ENCODE assay signal across 11 cellular contexts in genomic region chr10:62545667-62546066, GRCh38.
DNase-seq lines count a peak whose midpoint lies in the region; ATAC-seq and TF ChIP-seq lines count a peak whose summit lies in the region.
"Had no signal": no experiment of that assay in that cellular context is flagged by ENCODE, and none has a peak within 500 bp of the region (broad histone marks: within the 10 kb centered on the region; RNA-seq: fewer than 3 reads in every experiment).

No MANE protein-coding gene starts in this region.

- no peaks in the 10 kb centered on the region for H3K36me3 Mint-ChIP-seq in type B pancreatic cell
- H3K36me3 Mint-ChIP-seq: natural killer cell treated with Interleukin-12 subunit alpha and Interleukin-12 subunit beta and Interleukin-15 and Interleukin-18, amount 100 ng/mL, for 72 hours; stimulated activated effector memory CD8-positive, alpha-beta T cell treated with anti-CD3 and anti-CD28 coated beads, Interleukin-12 subunit alpha, Interleukin-12 subunit beta, amount 100 ng/mL, for 72 hours had no signal

- WGBS in mammary epithelial cell (ENCODE audit: low coverage, missing lambda C conversion rate) = 82% methylated on average over 2 of the region's 2 CpGs
- 67 to 72% methylated on average over 2 of the region's 2 CpGs for WGBS in aorta, 2 donors

- DNase-seq in Right ventricle myocardium inferior (ENCODE audit: missing footprints) = no peak
- DNase-seq in cardiac septum (ENCODE audit: low spot score) = no peak
- peak; percentile 11 for DNase-seq in mammary epithelial cell
- DNase-seq in lower lobe of right lung = no peak
- peak in 1 of 2 donors; percentile 53 for DNase-seq in aorta
- no peak for DNase-seq in type B pancreatic cell (ENCODE audit: extremely low spot score, unreplicated experiment)
- no peak for DNase-seq in COLO668 (lab: John Stamatoyannopoulos, UW; ENCODE audit: unreplicated experiment)
- DNase-seq: NCI-H146 had no signal

- H3K36me3 ChIP-seq in mammary epithelial cell (ENCODE audit: insufficient read depth, low read length) (no peaks in the 10 kb centered on the region), lower lobe of right lung (no peaks in the 10 kb centered on the region), aorta (ENCODE audit: control insufficient read depth in 1 of 2, insufficient read depth in 2 of 2, low read length in 1 of 2) (no peaks in the 10 kb centered on the region)

- no peak overlapping the region for H3K4me2 ChIP-seq in mammary epithelial cell (ENCODE audit: insufficient read depth, low read depth, low read length)

- H3K27me3 ChIP-seq in mammary epithelial cell (ENCODE audit: insufficient read depth, low read length) (no peaks in the 10 kb centered on the region), lower lobe of right lung (ENCODE audit: low read depth) (no peaks in the 10 kb centered on the region), aorta (ENCODE audit: control insufficient read depth in 1 of 2, insufficient read depth in 2 of 2, low read length in 1 of 2) (no peaks in the 10 kb centered on the region)

- no peaks in the 10 kb centered on the region for H3K9me3 Mint-ChIP-seq in type B pancreatic cell
- H3K9me3 Mint-ChIP-seq: natural killer cell treated with Interleukin-12 subunit alpha and Interleukin-12 subunit beta and Interleukin-15 and Interleukin-18, amount 100 ng/mL, for 72 hours; stimulated activated effector memory CD8-positive, alpha-beta T cell treated with anti-CD3 and anti-CD28 coated beads, Interleukin-12 subunit alpha, Interleukin-12 subunit beta, amount 100 ng/mL, for 72 hours had no signal

- CTCF ChIA-PET in mammary epithelial cell (lab: Charles Lee; ENCODE audit: low non-redundant PET) = no interaction called here

- no peak overlapping the region for H3K4me3 ChIP-seq in mammary epithelial cell (replicated peaks in 1 of 3; ENCODE audit: insufficient read depth in 1 of 3, low read depth in 2 of 3, low read length in 3 of 3)
- no peak overlapping the region for H3K4me3 ChIP-seq in lower lobe of right lung
- no peak overlapping the region for H3K4me3 ChIP-seq in aorta (ENCODE audit: low read length in 2 of 2)

- H3K27ac Mint-ChIP-seq in type B pancreatic cell = no peak overlapping the region
- H3K27ac Mint-ChIP-seq: natural killer cell treated with Interleukin-12 subunit alpha and Interleukin-12 subunit beta and Interleukin-15 and Interleukin-18, amount 100 ng/mL, for 72 hours; stimulated activated effector memory CD8-positive, alpha-beta T cell treated with anti-CD3 and anti-CD28 coated beads, Interleukin-12 subunit alpha, Interleukin-12 subunit beta, amount 100 ng/mL, for 72 hours had no signal

- H3K9me3 ChIP-seq in mammary epithelial cell (replicated peaks; ENCODE audit: insufficient read depth, low read length) (no peaks in the 10 kb centered on the region), lower lobe of right lung (no peaks in the 10 kb centered on the region), aorta (ENCODE audit: control insufficient read depth, low read length) (peaks cover 1% of the 10 kb centered on the region)

- H3K27me3 Mint-ChIP-seq in type B pancreatic cell = no peaks in the 10 kb centered on the region

- TF ChIP-seq CTCF in mammary epithelial cell (conservative IDR thresholded peaks at IDR 0.05 in 1 of 2, IDR thresholded peaks at IDR 0.05 in 1 of 2; ENCODE audit: extremely low read depth in 1 of 2, insufficient read depth in 1 of 2, low read depth in 1 of 2, low read length in 2 of 2) (no peak), lower lobe of right lung (IDR thresholded peaks at IDR 0.05) (no peak), type B pancreatic cell (conservative IDR thresholded peaks at IDR 0.05) (no peak)

- no peaks in the 10 kb centered on the region for H3K79me2 ChIP-seq in mammary epithelial cell (ENCODE audit: insufficient read depth, low read length)

- dilution Hi-C loops in mammary epithelial cell (cut with HindIII; ENCODE audit: low sequenced_read_pairs) = no loop called here

- no peak overlapping the region for H3K4me3 Mint-ChIP-seq in type B pancreatic cell
- H3K4me3 Mint-ChIP-seq: natural killer cell treated with Interleukin-12 subunit alpha and Interleukin-12 subunit beta and Interleukin-15 and Interleukin-18, amount 100 ng/mL, for 72 hours; stimulated activated effector memory CD8-positive, alpha-beta T cell treated with anti-CD3 and anti-CD28 coated beads, Interleukin-12 subunit alpha, Interleukin-12 subunit beta, amount 100 ng/mL, for 72 hours had no signal

- intact Hi-C loops in Right ventricle myocardium inferior (cut with DNase I) = no loop called here
- intact Hi-C loops in cardiac septum (cut with DNase I) = loop anchor here (10.0 kb wide), 1 partner anchor 81 kb away; no protein-coding TSS in a partner anchor
- intact Hi-C loops in mammary epithelial cell (cut with micrococcal nuclease) = no loop called here
- intact Hi-C loops in lower lobe of right lung (cut with DNase I) = no loop called here
- intact Hi-C loops in aorta (cut with DNase I) = no loop called here

- in situ Hi-C loops in mammary epithelial cell (cut with MboI; ENCODE audit: low sequenced_read_pairs in 2 of 2) = no loop called here

- no peaks in the 10 kb centered on the region for H4K20me1 ChIP-seq in mammary epithelial cell (ENCODE audit: insufficient read depth, low read length)

- H3K27ac ChIP-seq in mammary epithelial cell (ENCODE audit: insufficient read depth, low read depth, low read length) (no peak overlapping the region), lower lobe of right lung (peak overlapping the region; percentile 48), aorta (ENCODE audit: low read depth in 1 of 2, low read length in 2 of 2) (no peak overlapping the region)

- ATAC-seq in Right ventricle myocardium inferior = peak; percentile 91
- peak; percentile 73 to 78 for ATAC-seq in lower lobe of right lung
- ATAC-seq in aorta (ENCODE audit: low FRiP score) = peak; percentile 85
- no peak for ATAC-seq in GM19397 (IDR thresholded peaks at IDR 0.05; ENCODE audit: unreplicated experiment)
- ATAC-seq: natural killer cell treated with Interleukin-12 subunit alpha and Interleukin-12 subunit beta and Interleukin-15 and Interleukin-18, amount 100 ng/mL, for 72 hours; stimulated activated effector memory CD8-positive, alpha-beta T cell treated with anti-CD3 and anti-CD28 coated beads, Interleukin-12 subunit alpha, Interleukin-12 subunit beta, amount 100 ng/mL, for 72 hours had no signal

- H3K4me1 Mint-ChIP-seq in type B pancreatic cell (ENCODE audit: unreplicated experiment) = peaks cover 8% of the 10 kb centered on the region
- H3K4me1 Mint-ChIP-seq: stimulated activated effector memory CD8-positive, alpha-beta T cell treated with anti-CD3 and anti-CD28 coated beads, Interleukin-12 subunit alpha, Interleukin-12 subunit beta, amount 100 ng/mL, for 72 hours had no signal

- no peak overlapping the region for H3K9ac ChIP-seq in mammary epithelial cell (ENCODE audit: insufficient read depth, low read length)

- H3K4me1 ChIP-seq in mammary epithelial cell (ENCODE audit: insufficient read depth, low read length) = no peaks in the 10 kb centered on the region
- peaks cover 6% of the 10 kb centered on the region for H3K4me1 ChIP-seq in lower lobe of right lung
- H3K4me1 ChIP-seq in aorta (ENCODE audit: control insufficient read depth in 1 of 2, insufficient read depth in 2 of 2, low read length in 2 of 2) = no peaks in the 10 kb centered on the region

- no TSS peak for BruUV-seq in mammary epithelial cell (replicated peaks; lab: Mats Ljungman, UMichigan)

- no peak overlapping the region for H2AFZ ChIP-seq in mammary epithelial cell (ENCODE audit: low read depth, low read length)
